Comparison of ENCODE assay signal across 10 cellular contexts in the genomic region with DNA sequence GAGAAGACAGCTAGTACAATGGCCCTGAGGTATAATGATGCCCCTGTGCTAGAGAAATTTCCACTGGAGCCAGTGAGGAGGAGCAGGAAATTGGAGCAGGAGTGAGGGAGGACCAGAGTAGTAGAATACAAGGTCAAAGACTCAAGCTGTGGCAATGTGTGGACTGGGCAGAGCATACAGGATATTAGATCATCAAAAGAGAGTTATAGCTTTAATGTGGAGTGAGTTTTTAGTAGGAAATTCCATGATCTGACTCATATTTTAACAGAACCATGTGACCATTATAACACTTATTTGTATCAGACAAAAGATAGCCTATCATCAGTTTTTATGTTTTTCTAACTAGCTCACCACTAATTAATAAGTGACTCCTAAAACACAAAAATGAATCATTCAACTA.
A peak's percentile ranks its signal among the peaks of the same experiment; 100 is the strongest.
DNase-seq lines count a peak whose midpoint lies in the region; ATAC-seq and TF ChIP-seq lines count a peak whose summit lies in the region.
"Had no signal": no experiment of that assay in that cellular context is flagged by ENCODE, and none has a peak within 500 bp of the region (broad histone marks: within the 10 kb centered on the region; RNA-seq: fewer than 3 reads in every experiment).

No MANE protein-coding gene starts in this region.

- no peaks in the 10 kb centered on the region for H3K27me3 Mint-ChIP-seq in activated T-helper 1 cell treated with anti-CD3 and anti-CD28 coated beads, Interleukin-12 subunit alpha, Interleukin-12 subunit beta, Interleukin-2, Interleukin-4 antibody, amounts not matched to agents 30 ng/mL and 10 ng/mL and 1 ng/mL, durations not matched to agents 14 hours and 24 hours and 36 hours (ENCODE audit: insufficient read depth)

- H3K27me3 ChIP-seq in mammary epithelial cell (ENCODE audit: insufficient read depth, low read length) (no peaks in the 10 kb centered on the region), ascending aorta (no peaks in the 10 kb centered on the region)

- no TSS peak for BruUV-seq in mammary epithelial cell (replicated peaks; lab: Mats Ljungman, UMichigan)

- CTCF ChIA-PET in mammary epithelial cell (lab: Charles Lee; ENCODE audit: low non-redundant PET) = interaction anchor here (0.6 kb wide), 1 partner anchor 400 kb away, joined by 3 read pairs; no protein-coding TSS in a partner anchor

- H3K9me3 Mint-ChIP-seq in activated T-helper 1 cell treated with anti-CD3 and anti-CD28 coated beads, Interleukin-12 subunit alpha, Interleukin-12 subunit beta, Interleukin-2, Interleukin-4 antibody, amounts not matched to agents 30 ng/mL and 10 ng/mL and 1 ng/mL, durations not matched to agents 14 hours and 24 hours and 36 hours = no peaks in the 10 kb centered on the region

- dilution Hi-C loops in mammary epithelial cell (cut with HindIII; ENCODE audit: low sequenced_read_pairs) = no loop called here

- no peak overlapping the region for H3K27ac ChIP-seq in mammary epithelial cell (ENCODE audit: insufficient read depth, low read depth, low read length)
- H3K27ac ChIP-seq in ascending aorta = no peak overlapping the region

- no peaks in the 10 kb centered on the region for H3K4me1 Mint-ChIP-seq in activated T-helper 1 cell treated with anti-CD3 and anti-CD28 coated beads, Interleukin-12 subunit alpha, Interleukin-12 subunit beta, Interleukin-2, Interleukin-4 antibody, amounts not matched to agents 30 ng/mL and 10 ng/mL and 1 ng/mL, durations not matched to agents 14 hours and 24 hours and 36 hours (ENCODE audit: low read depth)

- H4K20me1 ChIP-seq in mammary epithelial cell (ENCODE audit: insufficient read depth, low read length) = no peaks in the 10 kb centered on the region

- H3K27ac Mint-ChIP-seq in activated T-helper 1 cell treated with anti-CD3 and anti-CD28 coated beads, Interleukin-12 subunit alpha, Interleukin-12 subunit beta, Interleukin-2, Interleukin-4 antibody, amounts not matched to agents 30 ng/mL and 10 ng/mL and 1 ng/mL, durations not matched to agents 14 hours and 24 hours and 36 hours = no peak overlapping the region

- peak overlapping the region; percentile 4 for H3K4me2 ChIP-seq in mammary epithelial cell (ENCODE audit: insufficient read depth, low read depth, low read length)

- no peak for ATAC-seq in HG03457 (IDR thresholded peaks at IDR 0.05; ENCODE audit: unreplicated experiment)
- ATAC-seq: stimulated activated naive CD8-positive, alpha-beta T cell treated with anti-CD3 and anti-CD28 coated beads, Interleukin-15, Interleukin-2, amounts not matched to agents 100 U/mL and 50 U/mL, for 24 hours had no signal

- in situ Hi-C loops in mammary epithelial cell (cut with MboI; ENCODE audit: low sequenced_read_pairs in 2 of 2) = loop anchor here in 1 of 2 donors (25.0 kb wide), 1 partner anchor 1314 kb away; no protein-coding TSS in a partner anchor

- H2AFZ ChIP-seq in mammary epithelial cell (ENCODE audit: low read depth, low read length) = no peak overlapping the region

- TF ChIP-seq CTCF in mammary epithelial cell (conservative IDR thresholded peaks at IDR 0.05 in 1 of 2, IDR thresholded peaks at IDR 0.05 in 1 of 2; ENCODE audit: extremely low read depth in 1 of 2, insufficient read depth in 1 of 2, low read depth in 1 of 2, low read length in 2 of 2) (no peak), ascending aorta (IDR thresholded peaks at IDR 0.05) (no peak)

- H3K4me3 Mint-ChIP-seq in activated T-helper 1 cell treated with anti-CD3 and anti-CD28 coated beads, Interleukin-12 subunit alpha, Interleukin-12 subunit beta, Interleukin-2, Interleukin-4 antibody, amounts not matched to agents 30 ng/mL and 10 ng/mL and 1 ng/mL, durations not matched to agents 14 hours and 24 hours and 36 hours = no peak overlapping the region

- H3K9me3 ChIP-seq in mammary epithelial cell (replicated peaks; ENCODE audit: insufficient read depth, low read length) (peaks cover 6% of the 10 kb centered on the region), ascending aorta (no peaks in the 10 kb centered on the region)

- peak; percentile 88 for DNase-seq in COLO829 (ENCODE audit: low spot score)
- DNase-seq in LHCN-M2 (ENCODE audit: low read depth) = peak; percentile 76
- peak; percentile 82 for DNase-seq in mammary epithelial cell
- DNase-seq in kidney tubule cell (ENCODE audit: low spot score) = peak; percentile 90
- DNase-seq in activated T-helper 1 cell treated with anti-CD3 and anti-CD28 coated beads, Interleukin-12 subunit alpha, Interleukin-12 subunit beta, Interleukin-2, Interleukin-4 antibody, amounts not matched to agents 30 ng/mL and 10 ng/mL and 1 ng/mL, durations not matched to agents 14 hours and 24 hours and 36 hours (ENCODE audit: low spot score) = no peak
- DNase-seq in NCI-H1048 (lab: John Stamatoyannopoulos, UW) = no peak
- no peak for DNase-seq in ascending aorta (ENCODE audit: low spot score in 2 of 2)
- DNase-seq: cortex of kidney; stimulated activated naive CD8-positive, alpha-beta T cell treated with anti-CD3 and anti-CD28 coated beads, Interleukin-15, Interleukin-2, amounts not matched to agents 100 U/mL and 50 U/mL, for 24 hours had no signal

- H3K9ac ChIP-seq in mammary epithelial cell (ENCODE audit: insufficient read depth, low read length) = no peak overlapping the region

- intact Hi-C loops in mammary epithelial cell (cut with micrococcal nuclease) (no loop called here), ascending aorta (cut with DNase I) (no loop called here)
- intact Hi-C loops in activated T-helper 1 cell treated with anti-CD3 and anti-CD28 coated beads, Interleukin-12 subunit alpha, Interleukin-12 subunit beta, Interleukin-2, Interleukin-4 antibody, amounts not matched to agents 30 ng/mL and 10 ng/mL and 1 ng/mL, durations not matched to agents 14 hours and 24 hours and 36 hours (cut with micrococcal nuclease) = no loop called here

- H3K36me3 ChIP-seq in mammary epithelial cell (ENCODE audit: insufficient read depth, low read length) = no peaks in the 10 kb centered on the region
- H3K36me3 ChIP-seq in ascending aorta = no peaks in the 10 kb centered on the region

- no peaks in the 10 kb centered on the region for H3K36me3 Mint-ChIP-seq in activated T-helper 1 cell treated with anti-CD3 and anti-CD28 coated beads, Interleukin-12 subunit alpha, Interleukin-12 subunit beta, Interleukin-2, Interleukin-4 antibody, amounts not matched to agents 30 ng/mL and 10 ng/mL and 1 ng/mL, durations not matched to agents 14 hours and 24 hours and 36 hours (ENCODE audit: low read depth)

- no peaks in the 10 kb centered on the region for H3K79me2 ChIP-seq in mammary epithelial cell (ENCODE audit: insufficient read depth, low read length)

- peaks cover 17% of the 10 kb centered on the region for H3K4me1 ChIP-seq in mammary epithelial cell (ENCODE audit: insufficient read depth, low read length)
- no peaks in the 10 kb centered on the region for H3K4me1 ChIP-seq in ascending aorta

- H3K4me3 ChIP-seq in mammary epithelial cell (replicated peaks in 1 of 3; ENCODE audit: insufficient read depth in 1 of 3, low read depth in 2 of 3, low read length in 3 of 3) (no peak overlapping the region), ascending aorta (no peak overlapping the region)

Comparison
In these comparisons a context has a peak if more than half of its experiments do, and no peak if none do; other contexts are left out.
1. DNase-seq: peak in COLO829 (single experiment), LHCN-M2 (single experiment), mammary epithelial cell (single experiment) and kidney tubule cell (single experiment); none in activated T-helper 1 cell treated with anti-CD3 and anti-CD28 coated beads, Interleukin-12 subunit alpha, Interleukin-12 subunit beta, Interleukin-2, Interleukin-4 antibody, amounts not matched to agents 30 ng/mL and 10 ng/mL and 1 ng/mL, durations not matched to agents 14 hours and 24 hours and 36 hours (single experiment), NCI-H1048 (single experiment) and ascending aorta (0 of 2).